ENCODE assay signal across 27 cellular contexts in the genomic region with DNA sequence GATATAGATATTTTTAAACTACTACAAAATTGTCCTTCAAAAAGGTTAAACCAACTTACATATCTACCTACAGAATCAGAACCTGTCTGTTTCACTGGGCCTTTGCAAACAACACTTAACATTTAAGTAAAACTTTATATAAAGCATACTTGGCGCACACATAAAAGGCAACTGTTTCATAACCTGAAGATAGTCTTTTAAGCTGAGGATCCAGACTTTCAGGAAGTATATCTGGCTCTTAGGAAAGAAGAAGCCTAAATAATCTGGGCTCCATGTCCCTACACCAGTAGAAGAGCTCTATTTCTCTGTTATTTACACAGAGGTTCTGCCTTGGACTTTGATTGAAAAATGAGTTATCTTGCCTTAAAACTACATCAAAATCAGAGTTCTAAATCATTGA.
"Had no signal": no experiment of that assay in that cellular context is flagged by ENCODE, and none has a peak within 500 bp of the region (broad histone marks: within the 10 kb centered on the region; RNA-seq: fewer than 3 reads in every experiment).

No MANE protein-coding gene starts in this region.

- H3K36me3 ChIP-seq: ovary had no signal

- H3K27ac Mint-ChIP-seq: nephron; neural progenitor cell; progenitor cell of endocrine pancreas; stimulated activated effector memory CD8-positive, alpha-beta T cell treated with anti-CD3 and anti-CD28 coated beads, Interleukin-12 subunit alpha, Interleukin-12 subunit beta, amount 100 ng/mL, for 72 hours; stimulated activated naive CD8-positive, alpha-beta T cell treated with anti-CD3 and anti-CD28 coated beads, Interleukin-15, Interleukin-2, amounts not matched to agents 100 ng/mL and 50 ng/mL, for 24 hours had no signal

- H3K27me3 ChIP-seq: neural progenitor cell, ovary, right lobe of liver, sigmoid colon, stomach, thyroid gland, tibial nerve, upper lobe of left lung, vagina had no signal

- H3K9me3 Mint-ChIP-seq: nephron; neural progenitor cell; stimulated activated effector memory CD8-positive, alpha-beta T cell treated with anti-CD3 and anti-CD28 coated beads, Interleukin-12 subunit alpha, Interleukin-12 subunit beta, amount 100 ng/mL, for 72 hours; stimulated activated naive B cell treated with anti-CD40 and anti-IgM and Interleukin-4, amounts not matched to agents 10 μg/mL and 1 μg/mL and 100 μg/mL, for 72 hours; stimulated activated naive CD8-positive, alpha-beta T cell treated with anti-CD3 and anti-CD28 coated beads, Interleukin-15, Interleukin-2, amounts not matched to agents 100 ng/mL and 50 ng/mL, for 24 hours had no signal

- H3K4me3 Mint-ChIP-seq: nephron; neural progenitor cell; stimulated activated effector memory CD8-positive, alpha-beta T cell treated with anti-CD3 and anti-CD28 coated beads, Interleukin-12 subunit alpha, Interleukin-12 subunit beta, amount 100 ng/mL, for 72 hours; stimulated activated naive B cell treated with anti-CD40 and anti-IgM and Interleukin-4, amounts not matched to agents 10 μg/mL and 1 μg/mL and 100 μg/mL, for 72 hours; stimulated activated naive CD8-positive, alpha-beta T cell treated with anti-CD3 and anti-CD28 coated beads, Interleukin-15, Interleukin-2, amounts not matched to agents 100 ng/mL and 50 ng/mL, for 24 hours had no signal

- H3K4me1 ChIP-seq: neural progenitor cell, parathyroid adenoma, sigmoid colon, thyroid gland had no signal

- H3K4me3 ChIP-seq: neural progenitor cell, ovary, psoas muscle, right lobe of liver, sigmoid colon, stomach, thoracic aorta, thyroid gland, tibial nerve, upper lobe of left lung, vagina had no signal

- H3K27me3 Mint-ChIP-seq: progenitor cell of endocrine pancreas; stimulated activated naive B cell treated with anti-CD40 and anti-IgM and Interleukin-4, amounts not matched to agents 10 μg/mL and 1 μg/mL and 100 μg/mL, for 72 hours; stimulated activated naive CD8-positive, alpha-beta T cell treated with anti-CD3 and anti-CD28 coated beads, Interleukin-15, Interleukin-2, amounts not matched to agents 100 ng/mL and 50 ng/mL, for 24 hours had no signal

- H3K4me1 Mint-ChIP-seq: nephron, neural progenitor cell had no signal

- H3K9me3 ChIP-seq: ovary, psoas muscle, right lobe of liver, sigmoid colon, stomach, thoracic aorta, thyroid gland, tibial nerve, upper lobe of left lung, vagina had no signal

- DNase-seq: occipital lobe; ovary; posterior cingulate gyrus; psoas muscle; right cardiac atrium; right lobe of liver; sigmoid colon; small intestine; stimulated activated CD4-positive, alpha-beta T cell treated with anti-CD3 and anti-CD28 coated beads, Interleukin-15, amount 100 ng/mL, for 24 hours; stimulated activated CD4-positive, alpha-beta T cell treated with anti-CD3 and anti-CD28 coated beads, Interleukin-2, amount 100 ng/mL, for 24 hours; stimulated activated CD4-positive, alpha-beta T cell treated with anti-CD3 and anti-CD28 coated beads, Interleukin-2, amount 100 ng/mL, for 48 hours; stimulated activated CD4-positive, alpha-beta T cell treated with anti-CD3 and anti-CD28 coated beads, Interleukin-4, amount 100 ng/mL, for 24 hours; stimulated activated naive B cell treated with anti-CD40 and anti-IgM and Interleukin-4, amounts not matched to agents 10 μg/mL and 1 μg/mL and 100 μg/mL, for 72 hours; stimulated activated naive CD4-positive, alpha-beta T cell treated with Interleukin-2 at 50 U/mL for 16 hours; stomach; thyroid gland; trophoblast cell; upper lobe of left lung had no signal

- ATAC-seq: psoas muscle; right cardiac atrium; right lobe of liver; stimulated activated effector memory CD8-positive, alpha-beta T cell treated with anti-CD3 and anti-CD28 coated beads, Interleukin-12 subunit alpha, Interleukin-12 subunit beta, amount 100 ng/mL, for 72 hours; stimulated activated naive B cell treated with anti-CD40 and anti-IgM and Interleukin-4, amounts not matched to agents 10 μg/mL and 1 μg/mL and 100 μg/mL, for 72 hours had no signal
